In the genomic region with DNA sequence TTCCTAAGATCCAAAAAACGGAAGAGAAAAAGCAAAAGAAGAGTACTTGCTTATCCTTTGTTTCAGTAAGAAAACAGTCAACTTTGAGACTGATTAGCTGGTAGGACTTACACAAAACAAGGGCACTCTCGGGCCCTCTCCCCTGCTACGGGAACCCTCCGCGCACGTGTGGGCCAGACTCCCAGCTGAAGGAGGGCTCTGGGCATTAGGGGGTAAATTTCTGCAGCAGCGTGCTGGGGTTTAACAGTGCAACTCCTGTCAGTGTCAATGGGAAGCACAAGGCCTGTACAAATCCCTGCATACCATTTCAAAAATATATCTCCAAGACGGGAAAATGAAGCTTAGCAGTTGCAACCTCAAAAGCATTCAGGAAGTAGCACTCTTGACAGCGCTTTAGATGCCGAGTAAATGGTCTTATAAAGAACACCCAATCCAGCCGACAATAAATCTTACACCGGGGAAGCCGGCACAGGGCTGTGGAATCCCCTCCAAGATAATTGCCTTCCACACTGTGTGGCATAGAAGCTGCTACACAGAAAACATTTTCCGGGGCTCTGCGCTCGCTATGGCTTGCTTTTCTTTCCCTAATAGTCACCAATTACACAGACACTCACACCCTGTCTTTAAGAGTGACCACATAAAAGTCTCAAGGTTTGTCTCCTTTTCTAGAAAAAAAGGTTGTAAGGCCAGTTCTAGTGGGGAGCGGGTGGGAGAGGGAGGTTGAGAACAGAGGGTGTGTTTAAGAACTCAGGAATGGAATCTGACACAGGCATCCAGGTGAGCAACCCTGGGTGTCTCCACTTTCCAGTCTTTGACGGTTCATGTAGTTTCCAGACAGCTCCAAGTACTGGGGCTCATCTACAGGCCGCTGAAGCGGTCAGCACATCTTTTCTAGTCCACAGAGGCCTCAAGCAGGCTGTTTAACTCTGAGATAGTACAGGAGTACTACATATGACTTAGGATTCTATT, we compare ENCODE assay signal across 10 cellular contexts.
DNase-seq lines count a peak whose midpoint lies in the region; ATAC-seq and TF ChIP-seq lines count a peak whose summit lies in the region.
"Had no signal": no experiment of that assay in that cellular context is flagged by ENCODE, and none has a peak within 500 bp of the region (broad histone marks: within the 10 kb centered on the region; RNA-seq: fewer than 3 reads in every experiment).

No MANE protein-coding gene starts in this region.

- H3K27me3 Mint-ChIP-seq in activated naive CD4-positive, alpha-beta T cell treated with anti-CD3 and anti-CD28 coated beads, Interleukin-2, amount 50 U/mL, for 24 hours = no peaks in the 10 kb centered on the region
- H3K27me3 Mint-ChIP-seq in effector memory CD8-positive, alpha-beta T cell = no peaks in the 10 kb centered on the region
- no peaks in the 10 kb centered on the region for H3K27me3 Mint-ChIP-seq in natural killer cell (ENCODE audit: low read depth in 2 of 2)

- H3K4me3 ChIP-seq in upper lobe of right lung = no peak overlapping the region

- no peaks in the 10 kb centered on the region for H3K36me3 ChIP-seq in upper lobe of right lung

- H3K27ac ChIP-seq in upper lobe of right lung = no peak overlapping the region

- H3K27me3 ChIP-seq in upper lobe of right lung = no peaks in the 10 kb centered on the region

- H3K4me1 ChIP-seq in upper lobe of right lung = peaks cover 44% of the 10 kb centered on the region

- DNase-seq in activated naive CD4-positive, alpha-beta T cell treated with anti-CD3 and anti-CD28 coated beads, Interleukin-2, amount 50 U/mL, for 72 hours (ENCODE audit: low spot score in 2 of 2) = no peak
- DNase-seq in effector memory CD8-positive, alpha-beta T cell = no peak
- DNase-seq in natural killer cell (no peak), upper lobe of right lung (no peak), erythroblast (lab: John Stamatoyannopoulos, UW) (no peak)
- DNase-seq: NCI-H1417 treated with DMSO at 0.1 percent for 48 hours, NCI-H774 had no signal

- peak overlapping the region; percentile 86 for H3K27ac Mint-ChIP-seq in activated naive CD4-positive, alpha-beta T cell treated with anti-CD3 and anti-CD28 coated beads, Interleukin-2, amount 50 U/mL, for 24 hours
- H3K27ac Mint-ChIP-seq in activated naive CD4-positive, alpha-beta T cell treated with anti-CD3 and anti-CD28 coated beads, Interleukin-2, amount 50 U/mL, for 72 hours = peak overlapping the region in 1 of 2 donors; percentile 53
- peak overlapping the region; percentile 35 to 67 for H3K27ac Mint-ChIP-seq in effector memory CD8-positive, alpha-beta T cell
- peak overlapping the region; percentile 34 to 75 for H3K27ac Mint-ChIP-seq in natural killer cell

- TF ChIP-seq POLR2A in erythroblast (IDR thresholded peaks at IDR 0.05; ENCODE audit: low read length) = no peak

- no peaks in the 10 kb centered on the region for H3K9me3 ChIP-seq in upper lobe of right lung

- intact Hi-C loops in natural killer cell (cut with micrococcal nuclease) (no loop called here), upper lobe of right lung (cut with DNase I) (no loop called here)

- no peak for TF ChIP-seq CTCF in natural killer cell (IDR thresholded peaks at IDR 0.05)
- TF ChIP-seq CTCF in upper lobe of right lung (IDR thresholded peaks at IDR 0.05) = no peak

- ATAC-seq in activated naive CD4-positive, alpha-beta T cell treated with anti-CD3 and anti-CD28 coated beads, Interleukin-2, amount 50 U/mL, for 72 hours = no peak
- no peak for ATAC-seq in effector memory CD8-positive, alpha-beta T cell (replicated peaks)
- ATAC-seq in natural killer cell (peak in 2 of 3 donors; percentile 51 to 53), upper lobe of right lung (peak; percentile 37), HG03469 (IDR thresholded peaks at IDR 0.05; ENCODE audit: unreplicated experiment) (no peak), GM19324 (IDR thresholded peaks at IDR 0.05; ENCODE audit: low FRiP score, unreplicated experiment) (no peak)

- H3K4me1 Mint-ChIP-seq in activated naive CD4-positive, alpha-beta T cell treated with anti-CD3 and anti-CD28 coated beads, Interleukin-2, amount 50 U/mL, for 24 hours = peaks cover 94% of the 10 kb centered on the region
- H3K4me1 Mint-ChIP-seq in effector memory CD8-positive, alpha-beta T cell (ENCODE audit: low read depth in 2 of 2) = peaks cover 32 to 49% of the 10 kb centered on the region in 2 donors
- peaks cover 69 to 74% of the 10 kb centered on the region in 2 donors for H3K4me1 Mint-ChIP-seq in natural killer cell

- H3K9me3 Mint-ChIP-seq in activated naive CD4-positive, alpha-beta T cell treated with anti-CD3 and anti-CD28 coated beads, Interleukin-2, amount 50 U/mL, for 24 hours = no peaks in the 10 kb centered on the region
- H3K9me3 Mint-ChIP-seq in activated naive CD4-positive, alpha-beta T cell treated with anti-CD3 and anti-CD28 coated beads, Interleukin-2, amount 50 U/mL, for 72 hours = no peaks in the 10 kb centered on the region
- no peaks in the 10 kb centered on the region for H3K9me3 Mint-ChIP-seq in effector memory CD8-positive, alpha-beta T cell
- H3K9me3 Mint-ChIP-seq in natural killer cell = no peaks in the 10 kb centered on the region

- H3K36me3 Mint-ChIP-seq in activated naive CD4-positive, alpha-beta T cell treated with anti-CD3 and anti-CD28 coated beads, Interleukin-2, amount 50 U/mL, for 24 hours = peaks cover 14% of the 10 kb centered on the region
- peaks cover 8 to 12% of the 10 kb centered on the region in 2 donors for H3K36me3 Mint-ChIP-seq in activated naive CD4-positive, alpha-beta T cell treated with anti-CD3 and anti-CD28 coated beads, Interleukin-2, amount 50 U/mL, for 72 hours
- peaks cover 10% of the 10 kb centered on the region for H3K36me3 Mint-ChIP-seq in effector memory CD8-positive, alpha-beta T cell (ENCODE audit: insufficient read depth)
- no peaks in the 10 kb centered on the region for H3K36me3 Mint-ChIP-seq in natural killer cell

- no peak overlapping the region for H3K4me3 Mint-ChIP-seq in activated naive CD4-positive, alpha-beta T cell treated with anti-CD3 and anti-CD28 coated beads, Interleukin-2, amount 50 U/mL, for 24 hours
- H3K4me3 Mint-ChIP-seq in effector memory CD8-positive, alpha-beta T cell = no peak overlapping the region
- no peak overlapping the region for H3K4me3 Mint-ChIP-seq in natural killer cell

Comparison
In these comparisons a context has a peak if more than half of its experiments do, and no peak if none do; other contexts are left out.
1. ATAC-seq: peak in natural killer cell (2 of 3) and upper lobe of right lung (single experiment); none in activated naive CD4-positive, alpha-beta T cell treated with anti-CD3 and anti-CD28 coated beads, Interleukin-2, amount 50 U/mL, for 72 hours (0 of 2), effector memory CD8-positive, alpha-beta T cell (single experiment), HG03469 (single experiment) and GM19324 (single experiment).